Comparison of ENCODE assay signal across 23 cellular contexts in genomic region chrX:136851526-136851925, GRCh38.
"Had no signal": no experiment of that assay in that cellular context is flagged by ENCODE, and none has a peak within 500 bp of the region (broad histone marks: within the 10 kb centered on the region; RNA-seq: fewer than 3 reads in every experiment).

No MANE protein-coding gene starts in this region.

- H3K9me3 ChIP-seq: esophagus muscularis mucosa, heart right ventricle, left lung, lower lobe of right lung, mucosa of descending colon had no signal

- H3K27ac ChIP-seq: coronary artery, dorsolateral prefrontal cortex, foreskin keratinocyte, lower lobe of right lung had no signal

- ATAC-seq: foreskin keratinocyte, heart right ventricle, left ventricle myocardium superior, lower lobe of right lung, mucosa of descending colon had no signal

- DNase-seq: dermis blood vessel endothelial cell; dorsolateral prefrontal cortex; effector CD4-positive, alpha-beta T cell; effector memory CD4-positive, alpha-beta T cell; foreskin keratinocyte; glutamatergic neuron; head of caudate nucleus; heart right ventricle; hippocampal formation; left cardiac atrium; left lung; left ventricle myocardium superior; lower lobe of right lung; mesenchymal stem cell; mucosa of descending colon; naive B cell had no signal

- FAIRE-seq: colon, endothelial cell of umbilical vein, frontal cortex, islet of Langerhans, keratinocyte had no signal

- H3K4me1 ChIP-seq: foreskin keratinocyte, lower lobe of right lung had no signal

- H3K36me3 ChIP-seq: left lung had no signal

- H3K27me3 ChIP-seq: esophagus muscularis mucosa, foreskin keratinocyte, heart right ventricle, left lung had no signal

- H3K4me3 ChIP-seq: coronary artery, dorsolateral prefrontal cortex, esophagus muscularis mucosa, heart right ventricle, left lung, lower lobe of right lung, mucosa of descending colon had no signal
